8 cellular contexts compared by ENCODE assay signal in the genomic region with DNA sequence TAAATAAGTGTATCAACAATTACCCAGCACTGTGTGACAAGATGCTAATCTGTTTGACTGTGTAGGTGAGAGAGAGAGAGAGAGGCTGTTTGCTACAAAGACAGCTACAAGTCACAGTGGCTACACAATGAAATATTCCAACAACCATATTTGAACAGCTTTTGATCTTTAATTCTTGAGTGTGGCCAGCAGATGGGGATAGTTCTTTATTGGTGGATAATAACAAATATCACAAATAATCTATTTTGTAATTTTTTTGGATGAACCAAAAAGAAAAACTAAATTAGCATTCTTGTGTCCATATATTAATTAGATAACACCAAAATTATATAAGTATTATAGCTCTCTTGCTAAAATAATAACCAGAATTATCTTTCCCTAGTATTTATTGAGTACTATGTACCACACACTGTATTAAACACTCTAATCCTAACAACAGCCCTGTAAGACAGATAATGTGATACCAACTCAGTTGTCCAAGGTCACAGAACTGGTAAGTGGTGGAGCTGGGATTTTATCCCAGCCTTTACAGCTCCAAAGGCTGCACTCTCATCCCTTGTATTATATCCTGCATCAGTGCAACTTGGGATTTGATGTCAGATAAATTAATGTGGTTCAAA.
A peak's percentile ranks its signal among the peaks of the same experiment; 100 is the strongest.
DNase-seq lines count a peak whose midpoint lies in the region; ATAC-seq and TF ChIP-seq lines count a peak whose summit lies in the region.

No MANE protein-coding gene starts in this region.

- H3K27ac ChIP-seq in HEK293 (ENCODE audit: extremely low read depth, low read depth, low read length) (no peak overlapping the region), hepatocyte (no peak overlapping the region)

- H3K4me2 ChIP-seq in hepatocyte, result no peak overlapping the region

- no peak for ATAC-seq in HG03097 (IDR thresholded peaks at IDR 0.05; ENCODE audit: low FRiP score, unreplicated experiment)

- no peaks in the 10 kb centered on the region for H3K27me3 ChIP-seq in hepatocyte

- H3K9me2 ChIP-seq in hepatocyte (replicated peaks; ENCODE audit: insufficient read depth), result no peaks in the 10 kb centered on the region

- H3K36me3 ChIP-seq in HEK293 (ENCODE audit: control insufficient read depth in 2 of 2, insufficient read depth in 1 of 2, low read length in 2 of 2) (no peaks in the 10 kb centered on the region), hepatocyte (replicated peaks; ENCODE audit: insufficient read depth, low read depth) (no peaks in the 10 kb centered on the region)

- DNase-seq in Ammon's horn (ENCODE audit: low spot score) (peak; percentile 31), SHP77 (lab: John Stamatoyannopoulos, UW) (peak; percentile 16 to 18), hepatocyte (ENCODE audit: low spot score) (peak; percentile 42), retina (no peak), T-helper 9 cell (no peak), occipital lobe (lab: John Stamatoyannopoulos, UW) (no peak)

- TF ChIP-seq CTCF in HEK293 (tag by site-specific recombination; IDR thresholded peaks at IDR 0.05) (no peak), hepatocyte (IDR thresholded peaks at IDR 0.05; ENCODE audit: poor library complexity) (peak; percentile 63)

- POLR2A ChIA-PET in HEK293 (lab: Yijun Ruan, JAX), result no interaction called here

- H3K4me3 ChIP-seq in HEK293 (ENCODE audit: low read depth, low read length) (no peak overlapping the region), hepatocyte (no peak overlapping the region)

- no peaks in the 10 kb centered on the region for H3K79me2 ChIP-seq in hepatocyte

- CTCF ChIA-PET in HEK293 (lab: Yijun Ruan, JAX), result interaction anchor here (0.5 to 2.8 kb wide), 27 partner anchors 8 to 875 kb away, joined by 3 to 22 read pairs (median 4); a partner anchor contains a TSS

- H3K9me3 ChIP-seq in HEK293 (ENCODE audit: control insufficient read depth, insufficient read depth, low read depth, low read length) (no peaks in the 10 kb centered on the region), hepatocyte (ENCODE audit: low read depth) (no peaks in the 10 kb centered on the region)

- no peaks in the 10 kb centered on the region for H3K4me1 ChIP-seq in HEK293 (ENCODE audit: control insufficient read depth, insufficient read depth, low read length)
- H3K4me1 ChIP-seq in hepatocyte (ENCODE audit: insufficient read depth), result no peaks in the 10 kb centered on the region

- no peak overlapping the region for H2AFZ ChIP-seq in hepatocyte

- H4K20me1 ChIP-seq in hepatocyte (ENCODE audit: insufficient read depth, poor library complexity, severe bottlenecking), result no peaks in the 10 kb centered on the region

TF ChIP-seq in HEK293, 187 proteins besides CTCF, POLR2A, EP300 and RAD21:
- TF ChIP-seq ZNF184 (tag by site-specific recombination; IDR thresholded peaks at IDR 0.05) (no peak), ZNF544 (tag by site-specific recombination; IDR thresholded peaks at IDR 0.05) (no peak), ZNF529 (tag by site-specific recombination; IDR thresholded peaks at IDR 0.05; ENCODE audit: insufficient replicate concordance) (no peak), ZNF654 (tag by site-specific recombination; IDR thresholded peaks at IDR 0.05; ENCODE audit: low read depth) (peak; percentile 64), ZNF600 (tag by site-specific recombination; IDR thresholded peaks at IDR 0.05) (no peak), ZNF239 (tag by site-specific recombination; IDR thresholded peaks at IDR 0.05) (no peak)
TF ChIP-seq in HEK293: peak in this region for 1.

Comparison
In these comparisons a context has a peak if more than half of its experiments do, and no peak if none do; other contexts are left out.
1. DNase-seq: peak in Ammon's horn (single experiment), SHP77 (2 of 2) and hepatocyte (single experiment); none in retina (single experiment), T-helper 9 cell (single experiment) and occipital lobe (single experiment).